Comparison of ENCODE assay signal across 2 cellular contexts in genomic region chr17:19486351-19487008, GRCh38.
TF ChIP-seq lines count a peak whose summit lies in the region.

No MANE protein-coding gene starts in this region.

TF ChIP-seq in GM23338, 12 proteins besides CTCF, POLR2A, EP300 and RAD21:
- TF ChIP-seq ZNF114 (CRISPR knock-in tag; IDR thresholded peaks at IDR 0.05) (no peak), CREB1 (CRISPR knock-in tag; IDR thresholded peaks at IDR 0.05; ENCODE audit: low read depth) (no peak), ETS1 (IDR thresholded peaks at IDR 0.05) (no peak), EZH2phosphoT487 (IDR thresholded peaks at IDR 0.05; ENCODE audit: unreplicated experiment) (no peak), JUNB (IDR thresholded peaks at IDR 0.05; ENCODE audit: unreplicated experiment) (no peak), EZH2 (IDR thresholded peaks at IDR 0.05; ENCODE audit: low read depth, unreplicated experiment) (no peak), STAT1 (IDR thresholded peaks at IDR 0.05; ENCODE audit: unreplicated experiment) (no peak), ZNF331 (CRISPR knock-in tag; IDR thresholded peaks at IDR 0.05; ENCODE audit: low read depth) (no peak), POLR2AphosphoS5 (IDR thresholded peaks at IDR 0.05; ENCODE audit: low read depth) (no peak), ZNF462 (CRISPR knock-in tag; IDR thresholded peaks at IDR 0.05) (no peak), NANOG (IDR thresholded peaks at IDR 0.05; ENCODE audit: borderline replicate concordance) (no peak)
- TF ChIP-seq, protein P1, sequence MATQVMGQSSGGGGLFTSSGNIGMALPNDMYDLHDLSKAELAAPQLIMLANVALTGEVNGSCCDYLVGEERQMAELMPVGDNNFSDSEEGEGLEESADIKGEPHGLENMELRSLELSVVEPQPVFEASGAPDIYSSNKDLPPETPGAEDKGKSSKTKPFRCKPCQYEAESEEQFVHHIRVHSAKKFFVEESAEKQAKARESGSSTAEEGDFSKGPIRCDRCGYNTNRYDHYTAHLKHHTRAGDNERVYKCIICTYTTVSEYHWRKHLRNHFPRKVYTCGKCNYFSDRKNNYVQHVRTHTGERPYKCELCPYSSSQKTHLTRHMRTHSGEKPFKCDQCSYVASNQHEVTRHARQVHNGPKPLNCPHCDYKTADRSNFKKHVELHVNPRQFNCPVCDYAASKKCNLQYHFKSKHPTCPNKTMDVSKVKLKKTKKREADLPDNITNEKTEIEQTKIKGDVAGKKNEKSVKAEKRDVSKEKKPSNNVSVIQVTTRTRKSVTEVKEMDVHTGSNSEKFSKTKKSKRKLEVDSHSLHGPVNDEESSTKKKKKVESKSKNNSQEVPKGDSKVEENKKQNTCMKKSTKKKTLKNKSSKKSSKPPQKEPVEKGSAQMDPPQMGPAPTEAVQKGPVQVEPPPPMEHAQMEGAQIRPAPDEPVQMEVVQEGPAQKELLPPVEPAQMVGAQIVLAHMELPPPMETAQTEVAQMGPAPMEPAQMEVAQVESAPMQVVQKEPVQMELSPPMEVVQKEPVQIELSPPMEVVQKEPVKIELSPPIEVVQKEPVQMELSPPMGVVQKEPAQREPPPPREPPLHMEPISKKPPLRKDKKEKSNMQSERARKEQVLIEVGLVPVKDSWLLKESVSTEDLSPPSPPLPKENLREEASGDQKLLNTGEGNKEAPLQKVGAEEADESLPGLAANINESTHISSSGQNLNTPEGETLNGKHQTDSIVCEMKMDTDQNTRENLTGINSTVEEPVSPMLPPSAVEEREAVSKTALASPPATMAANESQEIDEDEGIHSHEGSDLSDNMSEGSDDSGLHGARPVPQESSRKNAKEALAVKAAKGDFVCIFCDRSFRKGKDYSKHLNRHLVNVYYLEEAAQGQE (IDR thresholded peaks at IDR 0.05; ENCODE audit: unreplicated experiment) = no peak

TF ChIP-seq in H1, 55 proteins besides CTCF, POLR2A, EP300 and RAD21:
- TF ChIP-seq CBX8 (IDR thresholded peaks at IDR 0.05; ENCODE audit: borderline replicate concordance, low read depth, low read length) (no peak), SP2 (IDR thresholded peaks at IDR 0.05; ENCODE audit: low read length) (no peak), POLR2AphosphoS5 (IDR thresholded peaks at IDR 0.05; ENCODE audit: low read depth, low read length) (no peak), CEBPB (IDR thresholded peaks at IDR 0.05; ENCODE audit: low read depth, low read length) (no peak)
